Comparison of ENCODE assay signal across 1 cellular context in the genomic region with DNA sequence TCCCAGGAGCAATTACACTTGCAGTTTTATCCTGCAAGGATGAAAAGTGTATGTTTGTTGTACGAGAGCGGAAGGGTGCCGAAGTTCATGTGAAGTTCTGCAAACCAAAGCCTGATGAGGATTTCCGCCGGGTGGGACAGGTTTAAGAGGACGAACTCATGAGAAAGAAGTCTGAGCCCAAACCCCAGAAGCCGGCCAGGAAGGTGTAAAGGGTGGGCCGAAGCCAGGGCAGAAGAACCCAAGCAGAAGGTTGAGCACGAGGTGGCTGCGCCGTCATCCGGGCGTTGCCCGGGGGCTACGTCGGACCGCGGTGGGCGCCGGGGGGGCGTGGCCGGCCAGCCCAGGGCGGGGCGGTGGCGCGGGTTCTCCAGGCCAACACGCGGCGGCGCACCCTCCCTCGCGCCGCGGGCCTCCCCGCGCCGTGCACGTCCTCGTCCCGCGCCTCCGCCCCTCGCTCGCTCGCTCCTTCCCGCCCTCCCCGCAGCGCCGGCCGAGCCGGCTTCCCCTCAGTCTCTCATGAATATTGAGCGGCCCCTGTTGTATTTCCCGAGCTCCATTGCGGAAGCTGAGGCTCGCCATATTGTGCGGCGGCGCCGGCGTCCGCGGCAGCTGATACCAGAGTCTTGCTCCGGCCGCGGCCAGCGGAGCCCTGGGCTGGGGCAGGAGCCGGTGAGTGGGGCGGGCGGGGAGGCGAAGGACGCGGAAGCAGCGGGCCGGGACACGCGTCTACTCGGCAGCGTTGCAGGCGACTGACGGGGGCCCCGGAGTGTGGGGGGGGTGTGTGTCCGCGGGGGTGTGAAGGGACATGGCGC.
TF ChIP-seq lines count a peak whose summit lies in the region.

A gene (plus strand): TSS at position 578 of the 812 bp plus-strand sequence. CDS start 41,996 bp downstream, outside the sequence.

TF ChIP-seq in HepG2, 621 proteins besides CTCF, POLR2A, EP300 and RAD21 (continued from another document and continues in another):
- TF ChIP-seq, protein P1, sequence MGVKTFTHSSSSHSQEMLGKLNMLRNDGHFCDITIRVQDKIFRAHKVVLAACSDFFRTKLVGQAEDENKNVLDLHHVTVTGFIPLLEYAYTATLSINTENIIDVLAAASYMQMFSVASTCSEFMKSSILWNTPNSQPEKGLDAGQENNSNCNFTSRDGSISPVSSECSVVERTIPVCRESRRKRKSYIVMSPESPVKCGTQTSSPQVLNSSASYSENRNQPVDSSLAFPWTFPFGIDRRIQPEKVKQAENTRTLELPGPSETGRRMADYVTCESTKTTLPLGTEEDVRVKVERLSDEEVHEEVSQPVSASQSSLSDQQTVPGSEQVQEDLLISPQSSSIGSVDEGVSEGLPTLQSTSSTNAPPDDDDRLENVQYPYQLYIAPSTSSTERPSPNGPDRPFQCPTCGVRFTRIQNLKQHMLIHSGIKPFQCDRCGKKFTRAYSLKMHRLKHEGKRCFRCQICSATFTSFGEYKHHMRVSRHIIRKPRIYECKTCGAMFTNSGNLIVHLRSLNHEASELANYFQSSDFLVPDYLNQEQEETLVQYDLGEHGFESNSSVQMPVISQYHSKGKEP (CRISPR knock-in tag; IDR thresholded peaks at IDR 0.05), result no peak
- TF ChIP-seq STAT5B (CRISPR knock-in tag; IDR thresholded peaks at IDR 0.05) (peak; percentile 21; the same call in 1 of the 2 replicates), ELF4 (CRISPR knock-in tag; IDR thresholded peaks at IDR 0.05; ENCODE audit: borderline replicate concordance) (no peak), FOXM1 (CRISPR knock-in tag; IDR thresholded peaks at IDR 0.05) (no peak), U2AF1 (optimal IDR thresholded peaks at IDR 0.05; ENCODE audit: low read depth, low read length) (no peak), MZF1 (CRISPR knock-in tag; IDR thresholded peaks at IDR 0.05; ENCODE audit: borderline replicate concordance) (no peak), PHF20 (CRISPR knock-in tag; IDR thresholded peaks at IDR 0.05) (no peak), REPIN1 (CRISPR knock-in tag; IDR thresholded peaks at IDR 0.05; ENCODE audit: borderline replicate concordance, low read depth) (no peak), NCOR1 (IDR thresholded peaks at IDR 0.05; ENCODE audit: borderline replicate concordance, low read length) (0 out of 2 replicates have a peak, but pooled peaks have one; percentile 24), SP4 (CRISPR knock-in tag; IDR thresholded peaks at IDR 0.05) (no peak; the same call in 1 of the 2 replicates), MEIS1 (CRISPR knock-in tag; IDR thresholded peaks at IDR 0.05; ENCODE audit: borderline replicate concordance) (no peak), SOX6 (IDR thresholded peaks at IDR 0.05) (no peak), SOX6 (CRISPR knock-in tag; IDR thresholded peaks at IDR 0.05) (no peak), YEATS4 (CRISPR knock-in tag; IDR thresholded peaks at IDR 0.05; ENCODE audit: borderline replicate concordance) (no peak), ZNF350 (CRISPR knock-in tag; IDR thresholded peaks at IDR 0.05; ENCODE audit: borderline replicate concordance, low read depth) (no peak), ZNF879 (CRISPR knock-in tag; IDR thresholded peaks at IDR 0.05) (no peak; the same call in 1 of the 2 replicates), ZNF749 (CRISPR knock-in tag; IDR thresholded peaks at IDR 0.05; ENCODE audit: borderline replicate concordance) (peak; percentile 48; the same call in 1 of the 2 replicates), HOXA9 (CRISPR knock-in tag; IDR thresholded peaks at IDR 0.05; ENCODE audit: borderline replicate concordance) (no peak), ZNF747 (CRISPR knock-in tag; IDR thresholded peaks at IDR 0.05; ENCODE audit: borderline replicate concordance) (no peak), ZNF136 (CRISPR knock-in tag; IDR thresholded peaks at IDR 0.05; ENCODE audit: low read depth) (no peak), BORCS8-MEF2B (CRISPR knock-in tag; IDR thresholded peaks at IDR 0.05) (peak; percentile 94), ZFY (CRISPR knock-in tag; IDR thresholded peaks at IDR 0.05) (peak; percentile 72), NKX3-1 (CRISPR knock-in tag; IDR thresholded peaks at IDR 0.05) (no peak), ZNF616 (CRISPR knock-in tag; IDR thresholded peaks at IDR 0.05; ENCODE audit: low read depth) (peak; percentile 68; the same call in 1 of the 2 replicates), HOXA7 (CRISPR knock-in tag; IDR thresholded peaks at IDR 0.05) (no peak), GZF1 (CRISPR knock-in tag; IDR thresholded peaks at IDR 0.05) (no peak), TOE1 (CRISPR knock-in tag; IDR thresholded peaks at IDR 0.05) (no peak), MEF2D (CRISPR knock-in tag; IDR thresholded peaks at IDR 0.05) (no peak), ZNF331 (CRISPR knock-in tag; IDR thresholded peaks at IDR 0.05) (0 out of 2 replicates have a peak, but pooled peaks have one; percentile 19), NFRKB (IDR thresholded peaks at IDR 0.05) (no peak), ZBTB38 (CRISPR knock-in tag; IDR thresholded peaks at IDR 0.05) (no peak), ZNF577 (CRISPR knock-in tag; IDR thresholded peaks at IDR 0.05; ENCODE audit: borderline replicate concordance, low read depth) (no peak), GPN1 (CRISPR knock-in tag; IDR thresholded peaks at IDR 0.05; ENCODE audit: borderline replicate concordance) (no peak), PPARG (CRISPR knock-in tag; conservative IDR thresholded peaks at IDR 0.05) (peak; percentile 80), ZFAT (CRISPR knock-in tag; conservative IDR thresholded peaks at IDR 0.05) (no peak), ZNF839 (CRISPR knock-in tag; IDR thresholded peaks at IDR 0.05; ENCODE audit: borderline replicate concordance) (no peak)
- TF ChIP-seq, protein P2, sequence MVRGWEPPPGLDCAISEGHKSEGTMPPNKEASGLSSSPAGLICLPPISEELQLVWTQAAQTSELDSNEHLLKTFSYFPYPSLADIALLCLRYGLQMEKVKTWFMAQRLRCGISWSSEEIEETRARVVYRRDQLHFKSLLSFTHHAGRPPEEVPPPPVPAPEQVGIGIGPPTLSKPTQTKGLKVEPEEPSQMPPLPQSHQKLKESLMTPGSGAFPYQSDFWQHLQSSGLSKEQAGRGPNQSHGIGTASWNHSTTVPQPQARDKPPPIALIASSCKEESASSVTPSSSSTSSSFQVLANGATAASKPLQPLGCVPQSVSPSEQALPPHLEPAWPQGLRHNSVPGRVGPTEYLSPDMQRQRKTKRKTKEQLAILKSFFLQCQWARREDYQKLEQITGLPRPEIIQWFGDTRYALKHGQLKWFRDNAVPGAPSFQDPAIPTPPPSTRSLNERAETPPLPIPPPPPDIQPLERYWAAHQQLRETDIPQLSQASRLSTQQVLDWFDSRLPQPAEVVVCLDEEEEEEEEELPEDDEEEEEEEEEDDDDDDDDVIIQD (CRISPR knock-in tag; IDR thresholded peaks at IDR 0.05; ENCODE audit: low read depth), result no peak
- TF ChIP-seq, protein P3, sequence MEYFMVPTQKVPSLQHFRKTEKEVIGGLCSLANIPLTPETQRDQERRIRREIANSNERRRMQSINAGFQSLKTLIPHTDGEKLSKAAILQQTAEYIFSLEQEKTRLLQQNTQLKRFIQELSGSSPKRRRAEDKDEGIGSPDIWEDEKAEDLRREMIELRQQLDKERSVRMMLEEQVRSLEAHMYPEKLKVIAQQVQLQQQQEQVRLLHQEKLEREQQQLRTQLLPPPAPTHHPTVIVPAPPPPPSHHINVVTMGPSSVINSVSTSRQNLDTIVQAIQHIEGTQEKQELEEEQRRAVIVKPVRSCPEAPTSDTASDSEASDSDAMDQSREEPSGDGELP (IDR thresholded peaks at IDR 0.05; ENCODE audit: borderline replicate concordance, low read depth), result 0 out of 2 replicates have a peak, but pooled peaks have one; percentile 23
- TF ChIP-seq, protein P4, sequence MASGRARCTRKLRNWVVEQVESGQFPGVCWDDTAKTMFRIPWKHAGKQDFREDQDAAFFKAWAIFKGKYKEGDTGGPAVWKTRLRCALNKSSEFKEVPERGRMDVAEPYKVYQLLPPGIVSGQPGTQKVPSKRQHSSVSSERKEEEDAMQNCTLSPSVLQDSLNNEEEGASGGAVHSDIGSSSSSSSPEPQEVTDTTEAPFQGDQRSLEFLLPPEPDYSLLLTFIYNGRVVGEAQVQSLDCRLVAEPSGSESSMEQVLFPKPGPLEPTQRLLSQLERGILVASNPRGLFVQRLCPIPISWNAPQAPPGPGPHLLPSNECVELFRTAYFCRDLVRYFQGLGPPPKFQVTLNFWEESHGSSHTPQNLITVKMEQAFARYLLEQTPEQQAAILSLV (CRISPR knock-in tag; IDR thresholded peaks at IDR 0.05; ENCODE audit: borderline replicate concordance), result no peak; the same call in 1 of the 2 replicates
- TF ChIP-seq, protein P5, sequence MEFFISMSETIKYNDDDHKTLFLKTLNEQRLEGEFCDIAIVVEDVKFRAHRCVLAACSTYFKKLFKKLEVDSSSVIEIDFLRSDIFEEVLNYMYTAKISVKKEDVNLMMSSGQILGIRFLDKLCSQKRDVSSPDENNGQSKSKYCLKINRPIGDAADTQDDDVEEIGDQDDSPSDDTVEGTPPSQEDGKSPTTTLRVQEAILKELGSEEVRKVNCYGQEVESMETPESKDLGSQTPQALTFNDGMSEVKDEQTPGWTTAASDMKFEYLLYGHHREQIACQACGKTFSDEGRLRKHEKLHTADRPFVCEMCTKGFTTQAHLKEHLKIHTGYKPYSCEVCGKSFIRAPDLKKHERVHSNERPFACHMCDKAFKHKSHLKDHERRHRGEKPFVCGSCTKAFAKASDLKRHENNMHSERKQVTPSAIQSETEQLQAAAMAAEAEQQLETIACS (CRISPR knock-in tag; IDR thresholded peaks at IDR 0.05), result no peak
- TF ChIP-seq, protein P6, sequence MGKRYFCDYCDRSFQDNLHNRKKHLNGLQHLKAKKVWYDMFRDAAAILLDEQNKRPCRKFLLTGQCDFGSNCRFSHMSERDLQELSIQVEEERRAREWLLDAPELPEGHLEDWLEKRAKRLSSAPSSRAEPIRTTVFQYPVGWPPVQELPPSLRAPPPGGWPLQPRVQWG (CRISPR knock-in tag; IDR thresholded peaks at IDR 0.05; ENCODE audit: borderline replicate concordance, low read depth), result no peak
- TF ChIP-seq, protein P7, sequence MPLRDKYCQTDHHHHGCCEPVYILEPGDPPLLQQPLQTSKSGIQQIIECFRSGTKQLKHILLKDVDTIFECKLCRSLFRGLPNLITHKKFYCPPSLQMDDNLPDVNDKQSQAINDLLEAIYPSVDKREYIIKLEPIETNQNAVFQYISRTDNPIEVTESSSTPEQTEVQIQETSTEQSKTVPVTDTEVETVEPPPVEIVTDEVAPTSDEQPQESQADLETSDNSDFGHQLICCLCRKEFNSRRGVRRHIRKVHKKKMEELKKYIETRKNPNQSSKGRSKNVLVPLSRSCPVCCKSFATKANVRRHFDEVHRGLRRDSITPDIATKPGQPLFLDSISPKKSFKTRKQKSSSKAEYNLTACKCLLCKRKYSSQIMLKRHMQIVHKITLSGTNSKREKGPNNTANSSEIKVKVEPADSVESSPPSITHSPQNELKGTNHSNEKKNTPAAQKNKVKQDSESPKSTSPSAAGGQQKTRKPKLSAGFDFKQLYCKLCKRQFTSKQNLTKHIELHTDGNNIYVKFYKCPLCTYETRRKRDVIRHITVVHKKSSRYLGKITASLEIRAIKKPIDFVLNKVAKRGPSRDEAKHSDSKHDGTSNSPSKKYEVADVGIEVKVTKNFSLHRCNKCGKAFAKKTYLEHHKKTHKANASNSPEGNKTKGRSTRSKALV (CRISPR knock-in tag; IDR thresholded peaks at IDR 0.05), result no peak
- TF ChIP-seq, protein P8, sequence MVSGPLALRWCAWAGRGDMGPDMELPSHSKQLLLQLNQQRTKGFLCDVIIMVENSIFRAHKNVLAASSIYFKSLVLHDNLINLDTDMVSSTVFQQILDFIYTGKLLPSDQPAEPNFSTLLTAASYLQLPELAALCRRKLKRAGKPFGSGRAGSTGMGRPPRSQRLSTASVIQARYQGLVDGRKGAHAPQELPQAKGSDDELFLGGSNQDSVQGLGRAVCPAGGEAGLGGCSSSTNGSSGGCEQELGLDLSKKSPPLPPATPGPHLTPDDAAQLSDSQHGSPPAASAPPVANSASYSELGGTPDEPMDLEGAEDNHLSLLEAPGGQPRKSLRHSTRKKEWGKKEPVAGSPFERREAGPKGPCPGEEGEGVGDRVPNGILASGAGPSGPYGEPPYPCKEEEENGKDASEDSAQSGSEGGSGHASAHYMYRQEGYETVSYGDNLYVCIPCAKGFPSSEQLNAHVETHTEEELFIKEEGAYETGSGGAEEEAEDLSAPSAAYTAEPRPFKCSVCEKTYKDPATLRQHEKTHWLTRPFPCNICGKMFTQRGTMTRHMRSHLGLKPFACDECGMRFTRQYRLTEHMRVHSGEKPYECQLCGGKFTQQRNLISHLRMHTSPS (CRISPR knock-in tag; IDR thresholded peaks at IDR 0.05; ENCODE audit: low read depth), result no peak
- TF ChIP-seq, protein P9, sequence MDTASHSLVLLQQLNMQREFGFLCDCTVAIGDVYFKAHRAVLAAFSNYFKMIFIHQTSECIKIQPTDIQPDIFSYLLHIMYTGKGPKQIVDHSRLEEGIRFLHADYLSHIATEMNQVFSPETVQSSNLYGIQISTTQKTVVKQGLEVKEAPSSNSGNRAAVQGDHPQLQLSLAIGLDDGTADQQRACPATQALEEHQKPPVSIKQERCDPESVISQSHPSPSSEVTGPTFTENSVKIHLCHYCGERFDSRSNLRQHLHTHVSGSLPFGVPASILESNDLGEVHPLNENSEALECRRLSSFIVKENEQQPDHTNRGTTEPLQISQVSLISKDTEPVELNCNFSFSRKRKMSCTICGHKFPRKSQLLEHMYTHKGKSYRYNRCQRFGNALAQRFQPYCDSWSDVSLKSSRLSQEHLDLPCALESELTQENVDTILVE (CRISPR knock-in tag; IDR thresholded peaks at IDR 0.05), result no peak
- TF ChIP-seq, protein P10, sequence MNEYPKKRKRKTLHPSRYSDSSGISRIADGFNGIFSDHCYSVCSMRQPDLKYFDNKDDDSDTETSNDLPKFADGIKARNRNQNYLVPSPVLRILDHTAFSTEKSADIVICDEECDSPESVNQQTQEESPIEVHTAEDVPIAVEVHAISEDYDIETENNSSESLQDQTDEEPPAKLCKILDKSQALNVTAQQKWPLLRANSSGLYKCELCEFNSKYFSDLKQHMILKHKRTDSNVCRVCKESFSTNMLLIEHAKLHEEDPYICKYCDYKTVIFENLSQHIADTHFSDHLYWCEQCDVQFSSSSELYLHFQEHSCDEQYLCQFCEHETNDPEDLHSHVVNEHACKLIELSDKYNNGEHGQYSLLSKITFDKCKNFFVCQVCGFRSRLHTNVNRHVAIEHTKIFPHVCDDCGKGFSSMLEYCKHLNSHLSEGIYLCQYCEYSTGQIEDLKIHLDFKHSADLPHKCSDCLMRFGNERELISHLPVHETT (CRISPR knock-in tag; conservative IDR thresholded peaks at IDR 0.05), result 0 out of 2 replicates have a peak, but pooled peaks have one; percentile 67
